In the genomic region with DNA sequence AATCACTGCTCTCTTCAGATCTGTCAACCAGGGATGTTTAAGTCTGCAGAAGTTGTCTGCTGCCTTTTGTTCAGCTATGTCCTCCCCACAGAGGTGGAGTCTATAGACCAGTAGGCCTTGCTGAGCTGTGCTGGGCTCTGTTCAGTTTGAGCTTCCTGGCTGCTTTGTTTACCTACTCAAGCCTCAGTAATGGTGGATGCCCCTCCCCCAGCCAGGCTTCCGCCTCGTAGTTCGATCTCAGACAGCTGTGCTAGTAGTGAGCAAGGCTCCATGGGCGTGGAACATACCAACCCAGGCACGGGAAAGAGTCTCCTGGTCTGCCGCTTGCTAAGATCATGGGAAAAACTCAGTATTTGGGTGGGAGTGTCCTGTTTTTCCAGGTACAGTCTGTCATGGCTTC, we compare ENCODE assay signal across 32 cellular contexts. TPM values are rescaled to one million over a fixed set of nuclear protein-coding genes. Genes with fewer than 3 reads are reported as not detected.
"Had no signal": no experiment of that assay in that cellular context is flagged by ENCODE, and none has a peak within 500 bp of the region (broad histone marks: within the 10 kb centered on the region; RNA-seq: fewer than 3 reads in every experiment).

No MANE protein-coding gene starts in this region.

- H3K4me1 ChIP-seq: heart right ventricle, lower lobe of right lung, parathyroid adenoma, sigmoid colon, spleen, tibial nerve, uterus had no signal

- H3K36me3 ChIP-seq: heart right ventricle, lower lobe of right lung, sigmoid colon, spleen, tibial nerve, uterus had no signal

- H3K4me2 ChIP-seq: hepatocyte had no signal

- H3K9me3 ChIP-seq: uterus had no signal

- H3K4me3 ChIP-seq: heart right ventricle, hepatocyte, lower lobe of right lung, sigmoid colon, spleen, tibial nerve, uterus had no signal

- FAIRE-seq: small intestine had no signal

- DNase-seq: heart right ventricle; islet precursor cell; kidney glomerular epithelial cell; left cardiac atrium; lower lobe of right lung; mammary epithelial cell; mesendoderm; naive B cell; nucleus accumbens; right cardiac atrium; sigmoid colon; small intestine; spleen; stimulated activated CD4-positive, alpha-beta T cell treated with anti-CD3 and anti-CD28 coated beads, Interleukin-4, amount 100 ng/mL, for 4 hours; stimulated activated CD8-positive, alpha-beta memory T cell treated with anti-CD3 and anti-CD28 coated beads, Interleukin-4, amount 100 ng/mL, for 48 hours; stimulated activated naive CD4-positive, alpha-beta T cell treated with Interleukin-2 at 50 U/mL for 16 hours; stimulated activated naive CD8-positive, alpha-beta T cell treated with anti-CD3 and anti-CD28 coated beads, Interleukin-15, amount 100 ng/mL, for 72 hours; substantia nigra; uterus had no signal

- H3K27ac ChIP-seq: heart right ventricle, hepatocyte, lower lobe of right lung, parathyroid adenoma, sigmoid colon, spleen, tibial nerve, uterus had no signal

- H3K9ac ChIP-seq: parathyroid adenoma had no signal

- H3K27me3 ChIP-seq: heart right ventricle, hepatocyte, sigmoid colon, spleen, tibial nerve, uterus had no signal

- ATAC-seq: heart right ventricle; left cardiac atrium; left lobe of liver; lower lobe of right lung; natural killer cell treated with Interleukin-12 subunit alpha and Interleukin-12 subunit beta and Interleukin-15 and Interleukin-18, amount 100 ng/mL, for 72 hours; right cardiac atrium; stimulated activated memory B cell treated with anti-CD40 and anti-IgM and Interleukin-4, amounts not matched to agents 10 μg/mL and 1 μg/mL and 100 μg/mL, for 72 hours; stimulated activated naive CD8-positive, alpha-beta T cell treated with anti-CD3 and anti-CD28 coated beads, Interleukin-15, amount 100 ng/mL, for 72 hours had no signal

- H2AFZ ChIP-seq: hepatocyte, parathyroid adenoma had no signal

- H3K79me2 ChIP-seq: hepatocyte, parathyroid adenoma had no signal

RNA-seq across cellular contexts. Expression of gene CASP12, which starts 27.6 kb away (rescaled TPM):
- total RNA-seq: left lobe of liver; mammary epithelial cell; mesothelial cell of epicardium; mononuclear cell; natural killer cell treated with Interleukin-12 subunit alpha and Interleukin-12 subunit beta and Interleukin-15 and Interleukin-18, amount 100 ng/mL, for 72 hours; progenitor cell of endocrine pancreas; renal cortical epithelial cell; temporal lobe had no signal
- polyA plus RNA-seq: liver, mammary epithelial cell, neural cell had no signal

RNA-seq across cellular contexts. Expression of gene CASP4, which starts 42.5 kb away (rescaled TPM):
- total RNA-seq: progenitor cell of endocrine pancreas had no signal
- polyA plus RNA-seq: neural cell had no signal
